ENCODE assay signal across 1 cellular context in the genomic region with DNA sequence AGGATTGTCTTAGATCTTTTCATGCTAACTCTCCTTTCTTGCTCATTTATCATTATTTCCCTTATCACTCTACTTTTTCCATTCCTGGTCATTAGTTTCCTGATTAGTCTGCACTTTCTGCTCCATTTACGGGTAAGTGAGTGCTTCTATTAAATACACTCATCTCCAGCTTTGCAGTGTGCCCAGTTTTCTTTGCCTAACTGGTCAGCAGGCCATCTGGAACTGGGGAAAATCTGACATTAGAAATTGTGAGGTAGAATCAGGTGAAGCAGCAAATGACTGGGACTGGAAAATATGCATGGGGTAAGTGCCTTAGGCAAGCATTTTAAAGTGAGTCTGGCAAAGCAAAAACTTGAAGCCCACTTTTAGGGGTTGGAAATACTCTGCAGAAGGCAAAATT.
A peak's percentile ranks its signal among the peaks of the same experiment; 100 is the strongest.
TF ChIP-seq lines count a peak whose summit lies in the region.

No MANE protein-coding gene starts in this region.

TF ChIP-seq in K562, 482 proteins besides CTCF, POLR2A, EP300 and RAD21:
- TF ChIP-seq RBM17 (IDR thresholded peaks at IDR 0.05; ENCODE audit: borderline replicate concordance, low read depth, low read length) (no peak), ZNF316 (IDR thresholded peaks at IDR 0.05) (0 out of 2 replicates have a peak, but pooled peaks have one; percentile 6), MAZ (CRISPR knock-in tag; conservative IDR thresholded peaks at IDR 0.05 in 1 of 2, IDR thresholded peaks at IDR 0.05 in 1 of 2) (0 out of 4 replicates have a peak, but pooled peaks of 1 of the 2 experiments have one; percentile 45), ZNF12 (CRISPR knock-in tag; IDR thresholded peaks at IDR 0.05) (no peak), IRF2 (CRISPR knock-in tag; IDR thresholded peaks at IDR 0.05) (no peak)
- TF ChIP-seq, protein P1, sequence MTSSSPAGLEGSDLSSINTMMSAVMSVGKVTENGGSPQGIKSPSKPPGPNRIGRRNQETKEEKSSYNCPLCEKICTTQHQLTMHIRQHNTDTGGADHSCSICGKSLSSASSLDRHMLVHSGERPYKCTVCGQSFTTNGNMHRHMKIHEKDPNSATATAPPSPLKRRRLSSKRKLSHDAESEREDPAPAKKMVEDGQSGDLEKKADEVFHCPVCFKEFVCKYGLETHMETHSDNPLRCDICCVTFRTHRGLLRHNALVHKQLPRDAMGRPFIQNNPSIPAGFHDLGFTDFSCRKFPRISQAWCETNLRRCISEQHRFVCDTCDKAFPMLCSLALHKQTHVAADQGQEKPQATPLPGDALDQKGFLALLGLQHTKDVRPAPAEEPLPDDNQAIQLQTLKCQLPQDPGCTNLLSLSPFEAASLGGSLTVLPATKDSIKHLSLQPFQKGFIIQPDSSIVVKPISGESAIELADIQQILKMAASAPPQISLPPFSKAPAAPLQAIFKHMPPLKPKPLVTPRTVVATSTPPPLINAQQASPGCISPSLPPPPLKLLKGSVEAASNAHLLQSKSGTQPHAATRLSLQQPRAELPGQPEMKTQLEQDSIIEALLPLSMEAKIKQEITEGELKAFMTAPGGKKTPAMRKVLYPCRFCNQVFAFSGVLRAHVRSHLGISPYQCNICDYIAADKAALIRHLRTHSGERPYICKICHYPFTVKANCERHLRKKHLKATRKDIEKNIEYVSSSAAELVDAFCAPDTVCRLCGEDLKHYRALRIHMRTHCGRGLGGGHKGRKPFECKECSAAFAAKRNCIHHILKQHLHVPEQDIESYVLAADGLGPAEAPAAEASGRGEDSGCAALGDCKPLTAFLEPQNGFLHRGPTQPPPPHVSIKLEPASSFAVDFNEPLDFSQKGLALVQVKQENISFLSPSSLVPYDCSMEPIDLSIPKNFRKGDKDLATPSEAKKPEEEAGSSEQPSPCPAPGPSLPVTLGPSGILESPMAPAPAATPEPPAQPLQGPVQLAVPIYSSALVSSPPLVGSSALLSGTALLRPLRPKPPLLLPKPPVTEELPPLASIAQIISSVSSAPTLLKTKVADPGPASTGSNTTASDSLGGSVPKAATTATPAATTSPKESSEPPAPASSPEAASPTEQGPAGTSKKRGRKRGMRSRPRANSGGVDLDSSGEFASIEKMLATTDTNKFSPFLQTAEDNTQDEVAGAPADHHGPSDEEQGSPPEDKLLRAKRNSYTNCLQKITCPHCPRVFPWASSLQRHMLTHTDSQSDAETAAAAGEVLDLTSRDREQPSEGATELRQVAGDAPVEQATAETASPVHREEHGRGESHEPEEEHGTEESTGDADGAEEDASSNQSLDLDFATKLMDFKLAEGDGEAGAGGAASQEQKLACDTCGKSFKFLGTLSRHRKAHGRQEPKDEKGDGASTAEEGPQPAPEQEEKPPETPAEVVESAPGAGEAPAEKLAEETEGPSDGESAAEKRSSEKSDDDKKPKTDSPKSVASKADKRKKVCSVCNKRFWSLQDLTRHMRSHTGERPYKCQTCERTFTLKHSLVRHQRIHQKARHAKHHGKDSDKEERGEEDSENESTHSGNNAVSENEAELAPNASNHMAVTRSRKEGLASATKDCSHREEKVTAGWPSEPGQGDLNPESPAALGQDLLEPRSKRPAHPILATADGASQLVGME (CRISPR knock-in tag; IDR thresholded peaks at IDR 0.05), result no peak
